ENCODE assay signal across 24 cellular contexts in the genomic region with DNA sequence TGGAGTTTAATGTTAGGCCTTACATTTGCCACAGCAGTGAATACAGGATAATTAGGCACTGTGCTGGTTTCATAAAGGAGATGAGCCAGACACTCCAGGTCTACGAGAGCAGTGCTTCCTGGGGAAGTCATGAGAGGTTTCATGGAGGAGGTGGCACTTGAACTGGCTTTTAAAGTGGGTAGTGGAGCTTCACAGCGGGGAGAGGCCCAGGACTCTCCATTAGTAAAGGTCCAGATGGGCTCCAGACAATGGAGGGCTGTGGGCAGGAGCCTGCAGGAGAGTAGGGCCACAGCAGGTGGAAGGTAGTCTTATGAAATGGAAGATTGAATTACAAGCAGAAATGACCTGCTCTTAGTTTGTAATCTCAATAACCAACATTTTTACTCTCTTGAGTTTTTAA. TPM values are rescaled to one million over a fixed set of nuclear protein-coding genes. Genes with fewer than 3 reads are reported as not detected.
DNase-seq lines count a peak whose midpoint lies in the region; ATAC-seq and TF ChIP-seq lines count a peak whose summit lies in the region.
"Had no signal": no experiment of that assay in that cellular context is flagged by ENCODE, and none has a peak within 500 bp of the region (broad histone marks: within the 10 kb centered on the region; RNA-seq: fewer than 3 reads in every experiment).

No MANE protein-coding gene starts in this region.

- H3K9ac ChIP-seq in OCI-LY3 (ENCODE audit: low read length): no peak overlapping the region
- H3K9ac ChIP-seq: BLaER1 treated with 17β-estradiol and CSF1 and Interleukin-3, amounts not matched to agents 10 nM and 100 nM had no signal

- H3K27me3 ChIP-seq in OCI-LY3 (ENCODE audit: low read depth, low read length): no peaks in the 10 kb centered on the region
- H3K27me3 ChIP-seq: BLaER1 treated with 17β-estradiol and CSF1 and Interleukin-3, amounts not matched to agents 10 nM and 100 nM; SJSA1 had no signal

- H3K4me1 ChIP-seq in OCI-LY3 (ENCODE audit: low read length): peaks cover 72% of the 10 kb centered on the region
- H3K4me1 ChIP-seq: BLaER1 treated with 17β-estradiol and CSF1 and Interleukin-3, amounts not matched to agents 10 nM and 100 nM had no signal

- H3K27ac ChIP-seq in OCI-LY3 (ENCODE audit: low read length): peak overlapping the region; percentile 93
- H3K27ac ChIP-seq: 22Rv1; BLaER1 treated with 17β-estradiol and CSF1 and Interleukin-3, amounts not matched to agents 10 nM and 100 nM; SJSA1 had no signal

- no peak for TF ChIP-seq CTCF in OCI-LY3 (IDR thresholded peaks at IDR 0.05; ENCODE audit: low read depth, low read length)

- no peak overlapping the region for H3K27ac Mint-ChIP-seq in activated CD4-positive, alpha-beta T cell treated with anti-CD3 and anti-CD28 coated beads, Interleukin-2, amount 10 ng/mL, durations not matched to agents 7 days and 5 days
- H3K27ac Mint-ChIP-seq: CD4-positive, alpha-beta memory T cell; T-helper 1 cell treated with Interleukin-12 subunit alpha and Interleukin-12 subunit beta and Interleukin-4 antibody, amounts not matched to agents 30 μg/mL and 1 μg/mL, for 36 hours had no signal

- no peaks in the 10 kb centered on the region for H4K20me1 ChIP-seq in OCI-LY3 (ENCODE audit: insufficient read depth, low read length)
- H4K20me1 ChIP-seq: BLaER1 treated with 17β-estradiol and CSF1 and Interleukin-3, amounts not matched to agents 10 nM and 100 nM had no signal

- H3K36me3 ChIP-seq in OCI-LY3 (replicated peaks; ENCODE audit: low read depth, low read length): peaks cover 24% of the 10 kb centered on the region

- peak; percentile 11 for DNase-seq in DMS153 (lab: John Stamatoyannopoulos, UW)
- DNase-seq in DMS153 treated with DMSO at 0.1 percent for 48 hours (lab: John Stamatoyannopoulos, UW; ENCODE audit: unreplicated experiment): no peak
- DNase-seq in NCI-H128 (lab: John Stamatoyannopoulos, UW; ENCODE audit: unreplicated experiment): peak; percentile 33
- peak; percentile 9 for DNase-seq in NCI-H2227 (lab: John Stamatoyannopoulos, UW; ENCODE audit: unreplicated experiment)
- DNase-seq in activated CD4-positive, alpha-beta T cell treated with anti-CD3 and anti-CD28 coated beads, Interleukin-2, amount 10 ng/mL, durations not matched to agents 7 days and 5 days: no peak
- no peak for DNase-seq in Kasumi-1 (lab: John Stamatoyannopoulos, UW)
- DNase-seq: ACHN; Caco-2; CD4-positive, alpha-beta memory T cell; DMS 273 treated with DMSO at 0.1 percent for 48 hours; MM.1S; NCI-H1048; NCI-H1694; OCI-M1 had no signal

- H3K4me1 Mint-ChIP-seq in activated CD4-positive, alpha-beta T cell treated with anti-CD3 and anti-CD28 coated beads, Interleukin-2, amount 10 ng/mL, durations not matched to agents 7 days and 5 days: no peaks in the 10 kb centered on the region
- H3K4me1 Mint-ChIP-seq: CD4-positive, alpha-beta memory T cell had no signal

- H2AFZ ChIP-seq in OCI-LY3 (ENCODE audit: low read depth, low read length): peak overlapping the region; percentile 48

- H3K79me2 ChIP-seq in OCI-LY3 (ENCODE audit: low read length): peaks cover 3% of the 10 kb centered on the region; the same call in 1 of the 2 replicates

- no peak for ATAC-seq in GM18858 (IDR thresholded peaks at IDR 0.05; ENCODE audit: unreplicated experiment)
- ATAC-seq: K562 had no signal

- no peak overlapping the region for H3K4me3 Mint-ChIP-seq in activated CD4-positive, alpha-beta T cell treated with anti-CD3 and anti-CD28 coated beads, Interleukin-2, amount 10 ng/mL, durations not matched to agents 7 days and 5 days
- H3K4me3 Mint-ChIP-seq: CD4-positive, alpha-beta memory T cell; T-helper 1 cell treated with Interleukin-12 subunit alpha and Interleukin-12 subunit beta and Interleukin-4 antibody, amounts not matched to agents 30 μg/mL and 1 μg/mL, for 36 hours had no signal

- H3K27me3 Mint-ChIP-seq in activated CD4-positive, alpha-beta T cell treated with anti-CD3 and anti-CD28 coated beads, Interleukin-2, amount 10 ng/mL, durations not matched to agents 7 days and 5 days: no peaks in the 10 kb centered on the region
- H3K27me3 Mint-ChIP-seq: CD4-positive, alpha-beta memory T cell had no signal

- POLR2A ChIA-PET in activated CD4-positive, alpha-beta T cell treated with anti-CD3 and anti-CD28 coated beads, Interleukin-2, amount 10 ng/mL, durations not matched to agents 7 days and 5 days (lab: Charles Lee): no interaction called here

- no peaks in the 10 kb centered on the region for H3K9me3 ChIP-seq in OCI-LY3 (ENCODE audit: insufficient read depth, low read length)
- H3K9me3 ChIP-seq: Caco-2, SJSA1 had no signal

- no peaks in the 10 kb centered on the region for H3K9me3 Mint-ChIP-seq in activated CD4-positive, alpha-beta T cell treated with anti-CD3 and anti-CD28 coated beads, Interleukin-2, amount 10 ng/mL, durations not matched to agents 7 days and 5 days
- H3K9me3 Mint-ChIP-seq: CD4-positive, alpha-beta memory T cell; T-helper 1 cell treated with Interleukin-12 subunit alpha and Interleukin-12 subunit beta and Interleukin-4 antibody, amounts not matched to agents 30 μg/mL and 1 μg/mL, for 36 hours had no signal

- CTCF ChIA-PET in activated CD4-positive, alpha-beta T cell treated with anti-CD3 and anti-CD28 coated beads, Interleukin-2, amount 10 ng/mL, durations not matched to agents 7 days and 5 days (lab: Charles Lee): interaction anchor here (0.6 kb wide), 1 partner anchor 1069 kb away, joined by 5 read pairs; no protein-coding TSS in a partner anchor

- H3K36me3 Mint-ChIP-seq in activated CD4-positive, alpha-beta T cell treated with anti-CD3 and anti-CD28 coated beads, Interleukin-2, amount 10 ng/mL, durations not matched to agents 7 days and 5 days (ENCODE audit: low read depth): no peaks in the 10 kb centered on the region

- no peak overlapping the region for H3K4me2 ChIP-seq in OCI-LY3 (ENCODE audit: low read length)
- H3K4me2 ChIP-seq: BLaER1 treated with 17β-estradiol and CSF1 and Interleukin-3, amounts not matched to agents 10 nM and 100 nM had no signal

- H3K4me3 ChIP-seq in OCI-LY3 (ENCODE audit: low read length): no peak overlapping the region
- H3K4me3 ChIP-seq: BLaER1 treated with 17β-estradiol and CSF1 and Interleukin-3, amounts not matched to agents 10 nM and 100 nM; K562; SJSA1 had no signal

RNA-seq across cellular contexts. Expression of gene CLDN22, which starts 29.0 kb away (rescaled TPM):
- total RNA-seq in activated CD4-positive, alpha-beta T cell treated with anti-CD3 and anti-CD28 coated beads, Interleukin-2, amount 10 ng/mL, durations not matched to agents 7 days and 5 days: not detected
- total RNA-seq: Caco-2; CD4-positive, alpha-beta memory T cell; G401; H1; K562; NCI-H460; SJSA1 had no signal

RNA-seq across cellular contexts. Expression of gene CLDN24, which starts 31.2 kb away (rescaled TPM):
- not detected for total RNA-seq in activated CD4-positive, alpha-beta T cell treated with anti-CD3 and anti-CD28 coated beads, Interleukin-2, amount 10 ng/mL, durations not matched to agents 7 days and 5 days
- total RNA-seq: Caco-2; CD4-positive, alpha-beta memory T cell; G401; H1; K562; NCI-H460; SJSA1 had no signal

Comparison
In these comparisons a context has a peak if more than half of its experiments do, and no peak if none do; other contexts are left out.
1. DNase-seq: peak in DMS153 (single experiment), NCI-H128 (single experiment) and NCI-H2227 (single experiment); none in DMS153 treated with DMSO at 0.1 percent for 48 hours (single experiment), activated CD4-positive, alpha-beta T cell treated with anti-CD3 and anti-CD28 coated beads, Interleukin-2, amount 10 ng/mL, durations not matched to agents 7 days and 5 days (single experiment) and Kasumi-1 (0 of 2).